ENCODE assay signal across 1 cellular context in genomic region chr1:225777058-225777582, GRCh38.
TF ChIP-seq lines count a peak whose summit lies in the region.

No MANE protein-coding gene starts in this region.

TF ChIP-seq in GM12878, 131 proteins besides CTCF, POLR2A, EP300 and RAD21:
- TF ChIP-seq MLLT1 (IDR thresholded peaks at IDR 0.05) = peak; percentile 56
- TF ChIP-seq RELA (IDR thresholded peaks at IDR 0.05; ENCODE audit: borderline replicate concordance, partially characterized antibody) = peak; percentile 15
- TF ChIP-seq ZSCAN29 (IDR thresholded peaks at IDR 0.05) = no peak
- TF ChIP-seq FOS (IDR thresholded peaks at IDR 0.05; ENCODE audit: borderline replicate concordance, extremely low read depth, insufficient read length) = no peak
- TF ChIP-seq ATF7 (IDR thresholded peaks at IDR 0.05; ENCODE audit: low read depth) = 0 out of 2 replicates have a peak, but pooled peaks have one; percentile 14
- TF ChIP-seq ZNF24 (IDR thresholded peaks at IDR 0.05) = no peak
- TF ChIP-seq SMAD1 (IDR thresholded peaks at IDR 0.05; ENCODE audit: low read depth, partially characterized antibody) = no peak
- TF ChIP-seq POLR2AphosphoS2 (IDR thresholded peaks at IDR 0.05; ENCODE audit: low read depth, low read length) = 0 out of 2 replicates have a peak, but pooled peaks have one; percentile 12
- no peak for TF ChIP-seq MTA2 (IDR thresholded peaks at IDR 0.05; ENCODE audit: low read depth)
- no peak for TF ChIP-seq BCL11A (IDR thresholded peaks at IDR 0.05; ENCODE audit: low read depth, low read length)
- no peak for TF ChIP-seq MYC (IDR thresholded peaks at IDR 0.05; ENCODE audit: insufficient read depth, insufficient read length, insufficient replicate concordance, low read length, severe bottlenecking)
- TF ChIP-seq CBX3 (IDR thresholded peaks at IDR 0.05; ENCODE audit: borderline replicate concordance, low read depth) = no peak
- TF ChIP-seq RB1 (IDR thresholded peaks at IDR 0.05; ENCODE audit: borderline replicate concordance) = no peak
- no peak for TF ChIP-seq ATF2 (IDR thresholded peaks at IDR 0.05; ENCODE audit: low read length)
- TF ChIP-seq FOXM1 (IDR thresholded peaks at IDR 0.05; ENCODE audit: low read depth, low read length) = no peak
- no peak for TF ChIP-seq HDGF (IDR thresholded peaks at IDR 0.05)
